ENCODE assay signal across 18 cellular contexts in the genomic region with DNA sequence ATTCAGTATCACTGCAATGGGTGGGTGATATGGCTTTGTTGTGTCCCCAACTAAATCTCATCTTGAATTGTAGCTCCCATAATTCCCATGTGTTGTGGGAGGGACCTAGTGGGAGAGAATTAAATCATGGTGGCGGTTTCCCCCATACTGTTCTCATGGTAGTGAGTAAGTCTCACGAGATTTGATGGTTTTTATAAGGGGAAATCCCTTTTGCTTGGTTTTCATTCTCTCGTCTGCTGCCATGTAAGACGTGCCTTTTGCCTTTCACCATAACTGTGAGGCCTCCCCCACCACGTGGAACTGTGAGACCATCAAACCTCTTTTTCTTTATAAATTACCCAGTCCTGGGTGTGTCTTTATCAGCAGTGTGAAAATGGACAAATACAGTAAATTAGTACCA. TPM values are rescaled to one million over a fixed set of nuclear protein-coding genes. Genes with fewer than 3 reads are reported as not detected.
DNase-seq lines count a peak whose midpoint lies in the region; ATAC-seq and TF ChIP-seq lines count a peak whose summit lies in the region.
"Had no signal": no experiment of that assay in that cellular context is flagged by ENCODE, and none has a peak within 500 bp of the region (broad histone marks: within the 10 kb centered on the region; RNA-seq: fewer than 3 reads in every experiment).

No MANE protein-coding gene starts in this region.

- H3K27ac Mint-ChIP-seq in activated CD4-positive, alpha-beta memory T cell treated with anti-CD3 and anti-CD28 coated beads for 36 hours, result no peak overlapping the region
- no peak overlapping the region for H3K27ac Mint-ChIP-seq in activated CD4-positive, alpha-beta memory T cell treated with anti-CD3 and anti-CD28 coated beads, Interleukin-2, amount 10 ng/mL, durations not matched to agents 7 days and 5 days
- H3K27ac Mint-ChIP-seq in memory B cell, result no peak overlapping the region
- H3K27ac Mint-ChIP-seq in CD8-positive, alpha-beta memory T cell, result no peak overlapping the region
- H3K27ac Mint-ChIP-seq: brain had no signal

- H3K4me2 ChIP-seq in SU-DHL-6 (ENCODE audit: low read depth, low read length, poor library complexity, severe bottlenecking), result peak overlapping the region; percentile 83

- H3K9me3 ChIP-seq in SU-DHL-6 (ENCODE audit: insufficient read depth, low read length), result no peaks in the 10 kb centered on the region
- no peaks in the 10 kb centered on the region for H3K9me3 ChIP-seq in CD8-positive, alpha-beta memory T cell (ENCODE audit: low read length)
- H3K9me3 ChIP-seq: neutrophil, vagina had no signal

- peak overlapping the region; percentile 15; the same call in 1 of the 2 replicates for H3K9ac ChIP-seq in SU-DHL-6 (ENCODE audit: low read length)

- DNase-seq in activated CD4-positive, alpha-beta memory T cell treated with anti-CD3 and anti-CD28 coated beads for 36 hours, result no peak
- DNase-seq in activated CD4-positive, alpha-beta memory T cell treated with anti-CD3 and anti-CD28 coated beads, Interleukin-2, amount 10 ng/mL, durations not matched to agents 7 days and 5 days, result no peak
- DNase-seq in HL-60 (ENCODE audit: low read depth in 1 of 2, low spot score in 1 of 2), result peak in 1 of 2 experiments; percentile 52
- DNase-seq in memory B cell (ENCODE audit: low spot score in 2 of 2), result no peak
- DNase-seq in NOMO-1 treated with DMSO at 0.1 percent for 48 hours (lab: John Stamatoyannopoulos, UW; ENCODE audit: unreplicated experiment), result no peak
- no peak for DNase-seq in CD8-positive, alpha-beta memory T cell
- no peak for DNase-seq in HK-2 (ENCODE audit: unreplicated experiment)
- DNase-seq: activated effector memory CD4-positive, alpha-beta T cell treated with anti-CD3 and anti-CD28 coated beads, Interleukin-2, amount 50 U/mL, for 16 hours; CD4-positive, alpha-beta memory T cell; foreskin keratinocyte; NCI-H526; retina; stimulated activated CD4-positive, alpha-beta T cell treated with anti-CD3 and anti-CD28 coated beads, Interleukin-15, amount 100 ng/mL, for 24 hours had no signal

- no peak for ATAC-seq in memory B cell (ENCODE audit: low read depth)
- ATAC-seq: foreskin keratinocyte had no signal

- POLR2A ChIA-PET in activated CD4-positive, alpha-beta memory T cell treated with anti-CD3 and anti-CD28 coated beads for 36 hours (lab: Charles Lee), result interaction anchor here (4.0 kb wide), 1 partner anchor 10 kb away, joined by 36 read pairs; the partner anchor contains the start of gene NANS
- POLR2A ChIA-PET in activated CD4-positive, alpha-beta memory T cell treated with anti-CD3 and anti-CD28 coated beads, Interleukin-2, amount 10 ng/mL, durations not matched to agents 7 days and 5 days (lab: Charles Lee), result interaction anchor here (1.6 to 5.4 kb wide), 4 partner anchors 9 to 209 kb away, joined by 3 to 66 read pairs (median 38); partner anchors contain the start of genes NANS, TBC1D2 and TRMO
- POLR2A ChIA-PET in CD8-positive, alpha-beta memory T cell (lab: Charles Lee), result no interaction called here

- H3K27me3 Mint-ChIP-seq in activated CD4-positive, alpha-beta memory T cell treated with anti-CD3 and anti-CD28 coated beads for 36 hours, result no peaks in the 10 kb centered on the region
- no peaks in the 10 kb centered on the region for H3K27me3 Mint-ChIP-seq in activated CD4-positive, alpha-beta memory T cell treated with anti-CD3 and anti-CD28 coated beads, Interleukin-2, amount 10 ng/mL, durations not matched to agents 7 days and 5 days
- H3K27me3 Mint-ChIP-seq in memory B cell, result no peaks in the 10 kb centered on the region
- H3K27me3 Mint-ChIP-seq in CD8-positive, alpha-beta memory T cell, result no peaks in the 10 kb centered on the region
- H3K27me3 Mint-ChIP-seq: CD4-positive, alpha-beta memory T cell had no signal

- H3K4me1 ChIP-seq in CD8-positive, alpha-beta memory T cell (ENCODE audit: insufficient read depth, low read length), result peaks cover 16% of the 10 kb centered on the region
- H3K4me1 ChIP-seq: foreskin keratinocyte, vagina had no signal

- H3K36me3 Mint-ChIP-seq in activated CD4-positive, alpha-beta memory T cell treated with anti-CD3 and anti-CD28 coated beads for 36 hours, result peaks cover 26% of the 10 kb centered on the region
- H3K36me3 Mint-ChIP-seq in activated CD4-positive, alpha-beta memory T cell treated with anti-CD3 and anti-CD28 coated beads, Interleukin-2, amount 10 ng/mL, durations not matched to agents 7 days and 5 days (ENCODE audit: low read depth), result peaks cover 16% of the 10 kb centered on the region
- H3K36me3 Mint-ChIP-seq in memory B cell, result peaks cover 4% of the 10 kb centered on the region
- no peaks in the 10 kb centered on the region for H3K36me3 Mint-ChIP-seq in CD8-positive, alpha-beta memory T cell
- H3K36me3 Mint-ChIP-seq: brain; CD4-positive, alpha-beta memory T cell had no signal

- H4K20me1 ChIP-seq in SU-DHL-6 (ENCODE audit: low read depth, low read length), result no peaks in the 10 kb centered on the region

- intact Hi-C loops in activated CD4-positive, alpha-beta memory T cell treated with anti-CD3 and anti-CD28 coated beads for 36 hours (cut with micrococcal nuclease), result no loop called here

- H3K4me3 Mint-ChIP-seq in activated CD4-positive, alpha-beta memory T cell treated with anti-CD3 and anti-CD28 coated beads for 36 hours, result peak overlapping the region; percentile 37
- H3K4me3 Mint-ChIP-seq in activated CD4-positive, alpha-beta memory T cell treated with anti-CD3 and anti-CD28 coated beads, Interleukin-2, amount 10 ng/mL, durations not matched to agents 7 days and 5 days, result no peak overlapping the region
- peak overlapping the region; percentile 8 for H3K4me3 Mint-ChIP-seq in memory B cell
- H3K4me3 Mint-ChIP-seq in CD8-positive, alpha-beta memory T cell, result peak overlapping the region in 1 of 7 donors; percentile 26
- H3K4me3 Mint-ChIP-seq: brain had no signal

- H3K9me2 ChIP-seq in SU-DHL-6 (replicated peaks; ENCODE audit: insufficient read depth, low read length), result no peaks in the 10 kb centered on the region

- H3K4me3 ChIP-seq in HL-60 (replicated peaks; ENCODE audit: insufficient read depth, low read length) (peak overlapping the region; percentile 52), SU-DHL-6 (ENCODE audit: insufficient read depth, low read length, poor library complexity, severe bottlenecking) (peak overlapping the region; percentile 77)
- no peak overlapping the region for H3K4me3 ChIP-seq in CD8-positive, alpha-beta memory T cell (ENCODE audit: low read length)
- H3K4me3 ChIP-seq: coronary artery, vagina had no signal

- CTCF ChIA-PET in activated CD4-positive, alpha-beta memory T cell treated with anti-CD3 and anti-CD28 coated beads for 36 hours (lab: Charles Lee), result interaction anchor here (1.5 to 6.0 kb wide), 2 partner anchors 13 to 60 kb away, joined by 3 to 40 read pairs; no protein-coding TSS in a partner anchor
- CTCF ChIA-PET in activated CD4-positive, alpha-beta memory T cell treated with anti-CD3 and anti-CD28 coated beads, Interleukin-2, amount 10 ng/mL, durations not matched to agents 7 days and 5 days (lab: Charles Lee), result interaction anchor here (0.8 to 5.0 kb wide), 5 partner anchors 9 to 125 kb away, joined by 3 to 48 read pairs (median 4); partner anchors contain the start of genes NANS and TRMO
- CTCF ChIA-PET in CD8-positive, alpha-beta memory T cell (lab: Charles Lee), result interaction anchor here (0.6 to 5.8 kb wide), 3 partner anchors 11 to 21 kb away, joined by 3 to 35 read pairs (median 3); no protein-coding TSS in a partner anchor

- H3K36me3 ChIP-seq in SU-DHL-6 (ENCODE audit: low read length), result peaks cover 12% of the 10 kb centered on the region
- no peaks in the 10 kb centered on the region for H3K36me3 ChIP-seq in CD8-positive, alpha-beta memory T cell (ENCODE audit: insufficient read depth, low read length)
- H3K36me3 ChIP-seq: neutrophil, vagina had no signal

- H3K79me2 ChIP-seq in SU-DHL-6 (ENCODE audit: insufficient read depth, low read length), result peaks cover 37% of the 10 kb centered on the region

- no peaks in the 10 kb centered on the region for H3K9me3 Mint-ChIP-seq in activated CD4-positive, alpha-beta memory T cell treated with anti-CD3 and anti-CD28 coated beads for 36 hours
- H3K9me3 Mint-ChIP-seq in activated CD4-positive, alpha-beta memory T cell treated with anti-CD3 and anti-CD28 coated beads, Interleukin-2, amount 10 ng/mL, durations not matched to agents 7 days and 5 days, result peaks cover 4% of the 10 kb centered on the region
- no peaks in the 10 kb centered on the region for H3K9me3 Mint-ChIP-seq in memory B cell
- no peaks in the 10 kb centered on the region for H3K9me3 Mint-ChIP-seq in CD8-positive, alpha-beta memory T cell
- H3K9me3 Mint-ChIP-seq: brain had no signal

- 0 out of 2 replicates have a peak, but pooled peaks cover 11% of the 10 kb centered on the region for H3F3A ChIP-seq in SU-DHL-6 (ENCODE audit: insufficient read depth)

- H3K4me1 Mint-ChIP-seq in activated CD4-positive, alpha-beta memory T cell treated with anti-CD3 and anti-CD28 coated beads for 36 hours (ENCODE audit: low read depth), result peaks cover 24% of the 10 kb centered on the region
- peaks cover 60% of the 10 kb centered on the region for H3K4me1 Mint-ChIP-seq in activated CD4-positive, alpha-beta memory T cell treated with anti-CD3 and anti-CD28 coated beads, Interleukin-2, amount 10 ng/mL, durations not matched to agents 7 days and 5 days
- peaks cover 16% of the 10 kb centered on the region for H3K4me1 Mint-ChIP-seq in memory B cell
- peaks cover 22 to 40% (median 35%) of the 10 kb centered on the region in 3 donors for H3K4me1 Mint-ChIP-seq in CD8-positive, alpha-beta memory T cell
- H3K4me1 Mint-ChIP-seq: brain had no signal

- TF ChIP-seq CTCF in HL-60 (IDR thresholded peaks at IDR 0.05; ENCODE audit: insufficient read depth, low read length), result no peak
- no peak for TF ChIP-seq CTCF in SU-DHL-6 (IDR thresholded peaks at IDR 0.05; ENCODE audit: insufficient read depth, low read length, poor library complexity, severe bottlenecking)

- H3K27me3 ChIP-seq in HL-60 (ENCODE audit: insufficient read depth, poor library complexity, severe bottlenecking) (no peaks in the 10 kb centered on the region), SU-DHL-6 (ENCODE audit: low read length) (no peaks in the 10 kb centered on the region)
- no peaks in the 10 kb centered on the region for H3K27me3 ChIP-seq in CD8-positive, alpha-beta memory T cell (ENCODE audit: insufficient read depth, low read length, poor library complexity, severe bottlenecking)
- H3K27me3 ChIP-seq: foreskin keratinocyte, neutrophil, vagina had no signal

- H2AFZ ChIP-seq in SU-DHL-6 (ENCODE audit: low read depth, low read length, severe bottlenecking), result no peak overlapping the region

- H3K27ac ChIP-seq in HL-60 (replicated peaks) (peak overlapping the region; percentile 92), SU-DHL-6 (ENCODE audit: low read depth, low read length) (no peak overlapping the region)
- H3K27ac ChIP-seq in CD8-positive, alpha-beta memory T cell (ENCODE audit: low read depth, low read length), result no peak overlapping the region
- H3K27ac ChIP-seq: coronary artery, foreskin keratinocyte, vagina had no signal

RNA-seq across cellular contexts. Expression of gene NANS, which starts 9.5 kb away (rescaled TPM):
- 10 to 100 TPM; 48.4 to 51.9 TPM for total RNA-seq in activated CD4-positive, alpha-beta memory T cell treated with anti-CD3 and anti-CD28 coated beads for 36 hours
- total RNA-seq in activated CD4-positive, alpha-beta memory T cell treated with anti-CD3 and anti-CD28 coated beads, Interleukin-2, amount 10 ng/mL, durations not matched to agents 7 days and 5 days, result 10 to 100 TPM; 46.1 to 47.3 TPM
- 10 to 100 TPM; 33.2 to 34.8 TPM for total RNA-seq in CD8-positive, alpha-beta memory T cell
- polyA plus RNA-seq in CD8-positive, alpha-beta memory T cell, result 29.3 TPM
